ENCODE assay signal across 2 cellular contexts in the genomic region with DNA sequence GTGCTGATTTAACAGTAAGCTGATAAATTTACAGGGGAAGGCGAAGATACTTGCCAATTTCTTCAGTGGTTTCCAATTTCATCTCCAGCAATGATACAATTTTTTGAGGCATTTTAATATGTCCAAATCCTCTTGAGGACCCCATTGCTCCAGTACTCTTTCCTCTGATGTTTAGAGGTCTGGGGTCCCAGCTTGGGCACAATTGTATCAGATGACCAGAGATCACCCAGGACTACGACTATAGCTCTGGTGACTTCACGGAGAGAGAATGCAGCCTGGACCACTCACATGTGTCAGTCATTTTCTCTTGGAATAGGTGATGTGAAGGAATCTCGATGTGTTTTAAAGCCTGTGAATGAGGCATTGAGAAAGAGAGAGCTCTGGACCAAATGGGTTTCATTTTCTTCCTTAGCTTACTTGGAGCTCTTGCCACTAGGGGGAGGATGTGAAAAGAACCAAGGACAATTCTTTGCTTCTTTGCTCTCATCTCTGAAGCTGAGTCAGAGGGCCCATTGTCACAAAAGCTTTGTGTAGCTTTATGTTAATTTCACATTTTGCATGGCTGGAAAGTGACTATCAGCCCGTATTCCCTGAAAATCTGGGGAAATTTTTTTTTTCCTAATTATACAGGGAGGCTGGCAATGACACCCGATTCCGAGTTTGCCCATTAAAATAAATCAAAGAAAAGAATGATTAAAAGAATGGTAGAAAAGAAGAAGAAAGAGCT.
TF ChIP-seq lines count a peak whose summit lies in the region.

No MANE protein-coding gene starts in this region.

TF ChIP-seq in SK-N-SH, 30 proteins besides CTCF, POLR2A, EP300 and RAD21:
- TF ChIP-seq SMC3 (IDR thresholded peaks at IDR 0.05; ENCODE audit: low read depth, low read length) (peak; percentile 81), EZH2phosphoT487 (IDR thresholded peaks at IDR 0.05; ENCODE audit: borderline replicate concordance, low read depth) (no peak), YY1 (IDR thresholded peaks at IDR 0.05; ENCODE audit: low read depth) (no peak)
TF ChIP-seq in SK-N-SH: peak in this region for 1.

TF ChIP-seq in HepG2, 621 proteins besides CTCF, POLR2A, EP300 and RAD21:
- TF ChIP-seq SMC3 (IDR thresholded peaks at IDR 0.05; ENCODE audit: low read length) = peak; percentile 69
- TF ChIP-seq ZNF383 (CRISPR knock-in tag; IDR thresholded peaks at IDR 0.05; ENCODE audit: borderline replicate concordance) = no peak
- TF ChIP-seq STAG1 (CRISPR knock-in tag; IDR thresholded peaks at IDR 0.05) = peak; percentile 59
